ENCODE assay signal across 8 cellular contexts in genomic region chr4:183658362-183659028, GRCh38. TPM values are rescaled to one million over a fixed set of nuclear protein-coding genes. Genes with fewer than 3 reads are reported as not detected.
DNase-seq lines count a peak whose midpoint lies in the region; ATAC-seq lines count a peak whose summit lies in the region.

No MANE protein-coding gene starts in this region.

- H3K4me1 Mint-ChIP-seq in activated naive CD8-positive, alpha-beta T cell (ENCODE audit: low read depth) = peaks cover 42% of the 10 kb centered on the region

- DNase-seq in Daoy (ENCODE audit: low read depth) (peak; percentile 4), NCI-H2227 treated with DMSO at 0.1 percent for 48 hours (lab: John Stamatoyannopoulos, UW) (peak; percentile 14), left ventricle myocardium superior (peak; percentile 50), renal cortical epithelial cell (ENCODE audit: low read depth) (peak; percentile 41), NCI-H1930 (lab: John Stamatoyannopoulos, UW) (no peak), SKM-1 treated with dmso at 0.1 percent for 144 hours (lab: John Stamatoyannopoulos, UW; ENCODE audit: unreplicated experiment) (no peak)

- no peaks in the 10 kb centered on the region for H3K27me3 Mint-ChIP-seq in activated naive CD8-positive, alpha-beta T cell

- peaks cover 5% of the 10 kb centered on the region for H3K36me3 Mint-ChIP-seq in activated naive CD8-positive, alpha-beta T cell

- peak; percentile 27 for ATAC-seq in GM21717 (IDR thresholded peaks at IDR 0.05; ENCODE audit: unreplicated experiment)
- ATAC-seq in left ventricle myocardium superior = peak; percentile 56

- intact Hi-C loops in left ventricle myocardium superior (cut with micrococcal nuclease) = no loop called here

- H3K27ac Mint-ChIP-seq in activated naive CD8-positive, alpha-beta T cell = peak overlapping the region; percentile 96

- peak overlapping the region; percentile 97 for H3K4me3 Mint-ChIP-seq in activated naive CD8-positive, alpha-beta T cell

- H3K9me3 Mint-ChIP-seq in activated naive CD8-positive, alpha-beta T cell (ENCODE audit: low read depth) = no peaks in the 10 kb centered on the region

RNA-seq across cellular contexts. Expression of gene RWDD4, which starts 0.5 kb away (rescaled TPM):
- 17.5 and 19.2 TPM in 2 replicates for total RNA-seq in Daoy (2014; rRNA removed; shearing (Covaris generic))
- total RNA-seq in left ventricle myocardium superior (17.9 TPM), renal cortical epithelial cell (23.4 and 28.5 TPM in 2 replicates)

RNA-seq across cellular contexts. Expression of gene TRAPPC11, which starts 0.6 kb away (rescaled TPM):
- 19.1 and 24.1 TPM in 2 replicates for total RNA-seq in Daoy (2014; rRNA removed; shearing (Covaris generic))
- total RNA-seq in left ventricle myocardium superior (17.0 TPM), renal cortical epithelial cell (48.1 and 63.6 TPM in 2 replicates)

Comparison
In these comparisons a context has a peak if more than half of its experiments do, and no peak if none do; other contexts are left out.
1. DNase-seq: peak in Daoy (single experiment), NCI-H2227 treated with DMSO at 0.1 percent for 48 hours (single experiment), left ventricle myocardium superior (single experiment) and renal cortical epithelial cell (single experiment); none in NCI-H1930 (0 of 2) and SKM-1 treated with dmso at 0.1 percent for 144 hours (single experiment).